In the genomic region with DNA sequence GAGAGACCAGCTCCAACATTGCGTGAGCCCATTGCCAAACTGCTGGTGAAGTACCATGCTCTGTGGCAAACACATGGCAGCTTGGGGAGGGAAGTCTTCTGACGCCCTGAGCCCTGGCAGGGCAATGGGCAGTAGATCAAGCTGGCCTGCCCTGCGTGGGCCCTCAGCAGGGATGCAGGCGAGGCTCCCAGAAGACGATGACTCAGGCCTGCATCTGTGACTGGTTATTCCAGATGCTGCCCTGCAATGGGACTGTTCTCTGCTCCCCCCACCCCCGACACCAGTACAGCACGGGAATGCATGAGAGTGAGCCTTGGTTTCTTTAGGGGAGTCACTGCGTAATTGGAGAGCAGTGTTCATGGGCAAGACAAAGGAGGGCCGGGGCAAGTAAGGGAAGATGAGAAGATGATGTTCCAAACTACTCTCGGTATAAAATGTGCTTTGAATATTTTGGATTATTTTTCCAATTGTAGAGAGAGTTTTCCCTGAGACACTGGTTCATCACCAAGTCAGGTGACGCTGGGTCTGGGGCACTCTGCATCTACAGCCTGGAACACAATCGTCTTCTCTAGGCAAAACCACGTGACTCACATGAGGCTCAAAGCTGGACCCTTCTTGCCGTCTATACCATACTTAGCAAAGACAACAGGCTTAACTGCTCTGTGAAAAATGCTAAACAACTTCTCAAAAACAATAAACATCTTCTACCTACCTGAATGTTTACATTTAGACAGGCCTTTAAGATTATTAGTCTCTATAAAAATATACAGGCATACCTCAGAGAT, we compare ENCODE assay signal across 1 cellular context.
TF ChIP-seq lines count a peak whose summit lies in the region.

No MANE protein-coding gene starts in this region.

TF ChIP-seq in SK-N-SH, 30 proteins besides CTCF, POLR2A, EP300 and RAD21 (continued from another document):
- TF ChIP-seq NRF1 (IDR thresholded peaks at IDR 0.05; ENCODE audit: low read depth, low read length) (no peak), GATA2 (CRISPR knock-in tag; IDR thresholded peaks at IDR 0.05) (no peak), SMC3 (IDR thresholded peaks at IDR 0.05; ENCODE audit: low read depth, low read length) (no peak), POLR2AphosphoS5 (IDR thresholded peaks at IDR 0.05; ENCODE audit: low read depth, low read length) (no peak), FOXM1 (IDR thresholded peaks at IDR 0.05; ENCODE audit: low read depth) (no peak), MEF2A (IDR thresholded peaks at IDR 0.05; ENCODE audit: borderline replicate concordance, low read depth) (no peak), FOSL2 (IDR thresholded peaks at IDR 0.05; ENCODE audit: borderline replicate concordance, low read depth) (peak; percentile 43; the same call in 1 of the 2 replicates), RXRA (IDR thresholded peaks at IDR 0.05; ENCODE audit: borderline replicate concordance, low read depth) (no peak), EZH2phosphoT487 (IDR thresholded peaks at IDR 0.05; ENCODE audit: borderline replicate concordance, low read depth) (no peak), RCOR1 (IDR thresholded peaks at IDR 0.05; ENCODE audit: low read length) (no peak), MXI1 (IDR thresholded peaks at IDR 0.05; ENCODE audit: low read depth, low read length) (no peak), TCF12 (IDR thresholded peaks at IDR 0.05) (peak; percentile 81)
- TF ChIP-seq, protein P1, sequence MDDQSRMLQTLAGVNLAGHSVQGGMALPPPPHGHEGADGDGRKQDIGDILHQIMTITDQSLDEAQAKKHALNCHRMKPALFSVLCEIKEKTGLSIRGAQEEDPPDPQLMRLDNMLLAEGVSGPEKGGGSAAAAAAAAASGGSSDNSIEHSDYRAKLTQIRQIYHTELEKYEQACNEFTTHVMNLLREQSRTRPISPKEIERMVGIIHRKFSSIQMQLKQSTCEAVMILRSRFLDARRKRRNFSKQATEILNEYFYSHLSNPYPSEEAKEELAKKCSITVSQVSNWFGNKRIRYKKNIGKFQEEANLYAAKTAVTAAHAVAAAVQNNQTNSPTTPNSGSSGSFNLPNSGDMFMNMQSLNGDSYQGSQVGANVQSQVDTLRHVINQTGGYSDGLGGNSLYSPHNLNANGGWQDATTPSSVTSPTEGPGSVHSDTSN (IDR thresholded peaks at IDR 0.05), result no peak
- TF ChIP-seq, protein P2, sequence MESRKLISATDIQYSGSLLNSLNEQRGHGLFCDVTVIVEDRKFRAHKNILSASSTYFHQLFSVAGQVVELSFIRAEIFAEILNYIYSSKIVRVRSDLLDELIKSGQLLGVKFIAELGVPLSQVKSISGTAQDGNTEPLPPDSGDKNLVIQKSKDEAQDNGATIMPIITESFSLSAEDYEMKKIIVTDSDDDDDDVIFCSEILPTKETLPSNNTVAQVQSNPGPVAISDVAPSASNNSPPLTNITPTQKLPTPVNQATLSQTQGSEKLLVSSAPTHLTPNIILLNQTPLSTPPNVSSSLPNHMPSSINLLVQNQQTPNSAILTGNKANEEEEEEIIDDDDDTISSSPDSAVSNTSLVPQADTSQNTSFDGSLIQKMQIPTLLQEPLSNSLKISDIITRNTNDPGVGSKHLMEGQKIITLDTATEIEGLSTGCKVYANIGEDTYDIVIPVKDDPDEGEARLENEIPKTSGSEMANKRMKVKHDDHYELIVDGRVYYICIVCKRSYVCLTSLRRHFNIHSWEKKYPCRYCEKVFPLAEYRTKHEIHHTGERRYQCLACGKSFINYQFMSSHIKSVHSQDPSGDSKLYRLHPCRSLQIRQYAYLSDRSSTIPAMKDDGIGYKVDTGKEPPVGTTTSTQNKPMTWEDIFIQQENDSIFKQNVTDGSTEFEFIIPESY (IDR thresholded peaks at IDR 0.05; ENCODE audit: borderline replicate concordance, low read depth), result no peak
- TF ChIP-seq, protein P3, sequence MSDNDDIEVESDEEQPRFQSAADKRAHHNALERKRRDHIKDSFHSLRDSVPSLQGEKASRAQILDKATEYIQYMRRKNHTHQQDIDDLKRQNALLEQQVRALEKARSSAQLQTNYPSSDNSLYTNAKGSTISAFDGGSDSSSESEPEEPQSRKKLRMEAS (IDR thresholded peaks at IDR 0.05; ENCODE audit: low read depth), result peak; percentile 35; the same call in 1 of the 2 replicates
